In the genomic region with DNA sequence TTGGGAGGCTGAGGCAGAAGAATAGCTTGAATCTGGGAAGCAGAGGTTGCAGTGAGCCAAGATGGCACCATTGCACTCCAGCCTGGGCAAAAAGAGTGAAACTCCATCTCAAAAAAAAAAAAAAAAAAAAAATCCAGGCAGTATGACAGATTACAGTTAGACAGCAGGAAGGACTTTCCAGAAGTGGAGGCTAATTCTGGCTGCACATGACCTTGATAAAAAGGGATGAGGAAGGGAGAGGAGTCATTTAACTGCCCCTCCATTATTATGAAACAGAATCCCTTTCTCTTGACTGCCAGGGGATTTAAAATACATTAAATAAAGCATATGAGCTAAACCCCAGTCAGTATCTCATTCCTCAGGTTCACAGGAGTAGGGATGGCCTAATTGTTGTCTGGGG, we compare ENCODE assay signal across 24 cellular contexts. TPM values are rescaled to one million over a fixed set of nuclear protein-coding genes. Genes with fewer than 3 reads are reported as not detected.
DNase-seq lines count a peak whose midpoint lies in the region; ATAC-seq and TF ChIP-seq lines count a peak whose summit lies in the region.
"Had no signal": no experiment of that assay in that cellular context is flagged by ENCODE, and none has a peak within 500 bp of the region (broad histone marks: within the 10 kb centered on the region; RNA-seq: fewer than 3 reads in every experiment).

No MANE protein-coding gene starts in this region.

- ATAC-seq in GM23338, result no peak
- ATAC-seq in HG03565 (IDR thresholded peaks at IDR 0.05; ENCODE audit: unreplicated experiment), result no peak
- ATAC-seq in activated T-helper 17 cell treated with anti-CD3 and anti-CD28 coated beads, Interleukin-2, amount 50 U/mL, for 72 hours (replicated peaks), result no peak
- ATAC-seq: natural killer cell; stimulated activated naive CD8-positive, alpha-beta T cell treated with anti-CD3 and anti-CD28 coated beads, Interleukin-15, Interleukin-2, amounts not matched to agents 100 U/mL and 50 U/mL, for 24 hours had no signal

- no peak overlapping the region for H3K9ac ChIP-seq in muscle layer of colon (ENCODE audit: low read length)

- H3K4me1 Mint-ChIP-seq in GM23338 (peaks cover 83% of the 10 kb centered on the region), brain (peaks cover 88% of the 10 kb centered on the region)
- H3K4me1 Mint-ChIP-seq in activated T-helper 17 cell treated with anti-CD3 and anti-CD28 coated beads, Interleukin-2, amount 50 U/mL, for 72 hours, result peaks cover 6% of the 10 kb centered on the region

- H3K4me3 Mint-ChIP-seq in GM23338 (no peak overlapping the region), brain (peak overlapping the region in 3 of 5 experiments; percentile 40 to 88 (median 77))
- no peak overlapping the region for H3K4me3 Mint-ChIP-seq in activated T-helper 17 cell treated with anti-CD3 and anti-CD28 coated beads, Interleukin-2, amount 50 U/mL, for 72 hours
- H3K4me3 Mint-ChIP-seq: activated naive CD4-positive, alpha-beta T cell treated with anti-CD3 and anti-CD28 coated beads for 36 hours had no signal

- H3K4me2 ChIP-seq in GM23338, result peak overlapping the region; percentile 88; the same call in 1 of the 2 replicates

- H3K9me2 ChIP-seq in GM23338 (ENCODE audit: insufficient read depth), result no peaks in the 10 kb centered on the region

- peaks cover 58% of the 10 kb centered on the region for H3K79me2 ChIP-seq in GM23338 (replicated peaks; ENCODE audit: insufficient read depth)

- H3K27ac Mint-ChIP-seq in GM23338, result no peak overlapping the region
- H3K27ac Mint-ChIP-seq in brain, result peak overlapping the region in 1 of 5 experiments; percentile 90
- no peak overlapping the region for H3K27ac Mint-ChIP-seq in activated T-helper 17 cell treated with anti-CD3 and anti-CD28 coated beads, Interleukin-2, amount 50 U/mL, for 72 hours
- H3K27ac Mint-ChIP-seq: activated naive CD4-positive, alpha-beta T cell treated with anti-CD3 and anti-CD28 coated beads for 36 hours; activated T-cell treated with anti-CD3 and anti-CD28 coated beads, Interleukin-2, amount 50 U/mL, for 24 hours; CD4-positive, CD25-positive, alpha-beta regulatory T cell; memory B cell; natural killer cell had no signal

- no peaks in the 10 kb centered on the region for H3K27me3 ChIP-seq in GM23338 (ENCODE audit: insufficient read depth)
- no peaks in the 10 kb centered on the region for H3K27me3 ChIP-seq in muscle layer of colon (ENCODE audit: control insufficient read depth in 1 of 2, insufficient read depth in 2 of 2, low read length in 2 of 2)
- H3K27me3 ChIP-seq in suprapubic skin, result peaks cover 2% of the 10 kb centered on the region

- DNase-seq in GM23338 (ENCODE audit: low spot score), result no peak
- no peak for DNase-seq in suprapubic skin (ENCODE audit: low spot score in 2 of 2)
- no peak for DNase-seq in activated gamma-delta T cell treated with Interleukin-2 at 50 U/mL for 16 hours
- no peak for DNase-seq in AG08396 (ENCODE audit: low spot score)
- DNase-seq: activated naive CD4-positive, alpha-beta T cell treated with anti-CD3 and anti-CD28 coated beads for 36 hours; activated T-cell treated with anti-CD3 and anti-CD28 coated beads, Interleukin-2, amount 50 U/mL, for 24 hours; CD4-positive, CD25-positive, alpha-beta regulatory T cell; DMS 273 treated with DMSO at 0.1 percent for 48 hours; hippocampal formation; MM.1S; natural killer cell; NCI-H1436 treated with DMSO at 0.1 percent for 48 hours; NCI-H2171 treated with DMSO at 0.1 percent for 48 hours; NCI-H526; posterior cingulate gyrus; RPMI8226; stimulated activated naive CD8-positive, alpha-beta T cell treated with anti-CD3 and anti-CD28 coated beads, Interleukin-15, Interleukin-2, amounts not matched to agents 100 U/mL and 50 U/mL, for 24 hours; T1000 had no signal

- H3K9me3 Mint-ChIP-seq in GM23338, result no peaks in the 10 kb centered on the region; the same call in 2 of the 3 replicates
- no peaks in the 10 kb centered on the region for H3K9me3 Mint-ChIP-seq in brain
- H3K9me3 Mint-ChIP-seq in activated T-helper 17 cell treated with anti-CD3 and anti-CD28 coated beads, Interleukin-2, amount 50 U/mL, for 72 hours, result no peaks in the 10 kb centered on the region
- H3K9me3 Mint-ChIP-seq: activated naive CD4-positive, alpha-beta T cell treated with anti-CD3 and anti-CD28 coated beads for 36 hours; activated T-cell treated with anti-CD3 and anti-CD28 coated beads, Interleukin-2, amount 50 U/mL, for 24 hours; memory B cell; natural killer cell had no signal

- H3K4me3 ChIP-seq in GM23338 (no peak overlapping the region), muscle layer of colon (ENCODE audit: low read depth in 1 of 2, low read length in 2 of 2) (no peak overlapping the region), suprapubic skin (no peak overlapping the region)
- H3K4me3 ChIP-seq: skin epidermis had no signal

- TF ChIP-seq EP300 in suprapubic skin (IDR thresholded peaks at IDR 0.05), result no peak

- H3K36me3 ChIP-seq in GM23338 (ENCODE audit: insufficient read depth), result no peaks in the 10 kb centered on the region
- H3K36me3 ChIP-seq in muscle layer of colon (ENCODE audit: insufficient read depth, low read length), result no peaks in the 10 kb centered on the region
- H3K36me3 ChIP-seq in suprapubic skin, result no peaks in the 10 kb centered on the region

- H3K4me1 ChIP-seq in GM23338 (ENCODE audit: insufficient read depth) (peaks cover 66% of the 10 kb centered on the region), muscle layer of colon (ENCODE audit: insufficient read depth, low read length) (peaks cover 58% of the 10 kb centered on the region), suprapubic skin (peaks cover 40% of the 10 kb centered on the region)

- H3K27me3 Mint-ChIP-seq in GM23338 (ENCODE audit: insufficient read depth, low read depth, poor library complexity) (peaks cover 33% of the 10 kb centered on the region), brain (peaks cover 7% of the 10 kb centered on the region)
- H3K27me3 Mint-ChIP-seq in activated T-helper 17 cell treated with anti-CD3 and anti-CD28 coated beads, Interleukin-2, amount 50 U/mL, for 72 hours, result peaks cover 34% of the 10 kb centered on the region

- H3K9me3 ChIP-seq in muscle layer of colon (ENCODE audit: low read length), result no peaks in the 10 kb centered on the region
- H3K9me3 ChIP-seq in suprapubic skin, result no peaks in the 10 kb centered on the region

- no peak overlapping the region for H3K27ac ChIP-seq in GM23338 (ENCODE audit: low read depth)
- peak overlapping the region; percentile 61 for H3K27ac ChIP-seq in muscle layer of colon (ENCODE audit: low read depth, low read length)
- H3K27ac ChIP-seq in suprapubic skin, result peak overlapping the region; percentile 23

- peaks cover 5% of the 10 kb centered on the region for H4K20me1 ChIP-seq in GM23338 (replicated peaks; ENCODE audit: insufficient read depth)

- TF ChIP-seq CTCF in GM23338 (conservative IDR thresholded peaks at IDR 0.05; ENCODE audit: low read depth in 2 of 2) (no peak), brain (conservative IDR thresholded peaks at IDR 0.05) (no peak), suprapubic skin (IDR thresholded peaks at IDR 0.05) (no peak)

- H2AFZ ChIP-seq in GM23338, result no peak overlapping the region

- H3K36me3 Mint-ChIP-seq in GM23338 (ENCODE audit: low read depth) (peaks cover 5% of the 10 kb centered on the region; the same call in 2 of the 3 replicates), brain (no peaks in the 10 kb centered on the region)
- no peaks in the 10 kb centered on the region for H3K36me3 Mint-ChIP-seq in activated T-helper 17 cell treated with anti-CD3 and anti-CD28 coated beads, Interleukin-2, amount 50 U/mL, for 72 hours (ENCODE audit: low read depth)
- H3K36me3 Mint-ChIP-seq: CD4-positive, CD25-positive, alpha-beta regulatory T cell; memory B cell; natural killer cell had no signal

- TF ChIP-seq POLR2A in suprapubic skin (IDR thresholded peaks at IDR 0.05), result no peak

- H3F3A ChIP-seq in GM23338 (replicated peaks; ENCODE audit: low read depth), result peaks cover 23% of the 10 kb centered on the region; the same call in 1 of the 2 replicates

TF ChIP-seq in GM23338, 12 proteins besides CTCF, POLR2A, EP300 and RAD21 (continues in another document):
- TF ChIP-seq CREB1 (CRISPR knock-in tag; IDR thresholded peaks at IDR 0.05; ENCODE audit: low read depth) (no peak), JUNB (IDR thresholded peaks at IDR 0.05; ENCODE audit: unreplicated experiment) (no peak), EZH2phosphoT487 (IDR thresholded peaks at IDR 0.05; ENCODE audit: unreplicated experiment) (no peak), ZNF114 (CRISPR knock-in tag; IDR thresholded peaks at IDR 0.05) (no peak)
- TF ChIP-seq, protein P1, sequence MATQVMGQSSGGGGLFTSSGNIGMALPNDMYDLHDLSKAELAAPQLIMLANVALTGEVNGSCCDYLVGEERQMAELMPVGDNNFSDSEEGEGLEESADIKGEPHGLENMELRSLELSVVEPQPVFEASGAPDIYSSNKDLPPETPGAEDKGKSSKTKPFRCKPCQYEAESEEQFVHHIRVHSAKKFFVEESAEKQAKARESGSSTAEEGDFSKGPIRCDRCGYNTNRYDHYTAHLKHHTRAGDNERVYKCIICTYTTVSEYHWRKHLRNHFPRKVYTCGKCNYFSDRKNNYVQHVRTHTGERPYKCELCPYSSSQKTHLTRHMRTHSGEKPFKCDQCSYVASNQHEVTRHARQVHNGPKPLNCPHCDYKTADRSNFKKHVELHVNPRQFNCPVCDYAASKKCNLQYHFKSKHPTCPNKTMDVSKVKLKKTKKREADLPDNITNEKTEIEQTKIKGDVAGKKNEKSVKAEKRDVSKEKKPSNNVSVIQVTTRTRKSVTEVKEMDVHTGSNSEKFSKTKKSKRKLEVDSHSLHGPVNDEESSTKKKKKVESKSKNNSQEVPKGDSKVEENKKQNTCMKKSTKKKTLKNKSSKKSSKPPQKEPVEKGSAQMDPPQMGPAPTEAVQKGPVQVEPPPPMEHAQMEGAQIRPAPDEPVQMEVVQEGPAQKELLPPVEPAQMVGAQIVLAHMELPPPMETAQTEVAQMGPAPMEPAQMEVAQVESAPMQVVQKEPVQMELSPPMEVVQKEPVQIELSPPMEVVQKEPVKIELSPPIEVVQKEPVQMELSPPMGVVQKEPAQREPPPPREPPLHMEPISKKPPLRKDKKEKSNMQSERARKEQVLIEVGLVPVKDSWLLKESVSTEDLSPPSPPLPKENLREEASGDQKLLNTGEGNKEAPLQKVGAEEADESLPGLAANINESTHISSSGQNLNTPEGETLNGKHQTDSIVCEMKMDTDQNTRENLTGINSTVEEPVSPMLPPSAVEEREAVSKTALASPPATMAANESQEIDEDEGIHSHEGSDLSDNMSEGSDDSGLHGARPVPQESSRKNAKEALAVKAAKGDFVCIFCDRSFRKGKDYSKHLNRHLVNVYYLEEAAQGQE (IDR thresholded peaks at IDR 0.05; ENCODE audit: unreplicated experiment), result no peak

RNA-seq across cellular contexts. Expression of a gene that starts 1.8 kb away (rescaled TPM):
- 116 and 150 TPM in 2 replicates for total RNA-seq in GM23338 (2014; rRNA removed; shearing (Covaris generic))
- polyA plus RNA-seq in GM23338 (2016; fragmentation: Nextera tagmentation; extraction: Ambion mirVana) (21.4 and 24.1 TPM in 2 replicates), brain (ENCODE audit: insufficient read depth, low read depth, low replicate concordance) (59.0 TPM)
- total RNA-seq in suprapubic skin, result 100 to 1,000 TPM in 3 of 4 donors, 10 to 100 TPM in 1; 94.8 to 149 (median 121) TPM
- 1 to 10 TPM in 1 of 2 donors, under 1 TPM in 1; 0.69 to 2.2 TPM for total RNA-seq in activated T-helper 17 cell treated with anti-CD3 and anti-CD28 coated beads, Interleukin-2, amount 50 U/mL, for 72 hours

Comparison
In these comparisons a context has a peak if more than half of its experiments do, and no peak if none do; other contexts are left out.
1. H3K4me3 Mint-ChIP-seq: peak in brain (3 of 5); none in GM23338 (single experiment) and activated T-helper 17 cell treated with anti-CD3 and anti-CD28 coated beads, Interleukin-2, amount 50 U/mL, for 72 hours (single experiment).
2. RNA of a gene that starts 1.8 kb away (total RNA-seq): 116 to 150 TPM in GM23338 and 94.8 to 149 TPM in suprapubic skin; 0.69 to 2.2 TPM in activated T-helper 17 cell treated with anti-CD3 and anti-CD28 coated beads, Interleukin-2, amount 50 U/mL, for 72 hours; every median in the first group is over 10 times any median in the second.